Comparison of ENCODE assay signal across 8 cellular contexts in the genomic region with DNA sequence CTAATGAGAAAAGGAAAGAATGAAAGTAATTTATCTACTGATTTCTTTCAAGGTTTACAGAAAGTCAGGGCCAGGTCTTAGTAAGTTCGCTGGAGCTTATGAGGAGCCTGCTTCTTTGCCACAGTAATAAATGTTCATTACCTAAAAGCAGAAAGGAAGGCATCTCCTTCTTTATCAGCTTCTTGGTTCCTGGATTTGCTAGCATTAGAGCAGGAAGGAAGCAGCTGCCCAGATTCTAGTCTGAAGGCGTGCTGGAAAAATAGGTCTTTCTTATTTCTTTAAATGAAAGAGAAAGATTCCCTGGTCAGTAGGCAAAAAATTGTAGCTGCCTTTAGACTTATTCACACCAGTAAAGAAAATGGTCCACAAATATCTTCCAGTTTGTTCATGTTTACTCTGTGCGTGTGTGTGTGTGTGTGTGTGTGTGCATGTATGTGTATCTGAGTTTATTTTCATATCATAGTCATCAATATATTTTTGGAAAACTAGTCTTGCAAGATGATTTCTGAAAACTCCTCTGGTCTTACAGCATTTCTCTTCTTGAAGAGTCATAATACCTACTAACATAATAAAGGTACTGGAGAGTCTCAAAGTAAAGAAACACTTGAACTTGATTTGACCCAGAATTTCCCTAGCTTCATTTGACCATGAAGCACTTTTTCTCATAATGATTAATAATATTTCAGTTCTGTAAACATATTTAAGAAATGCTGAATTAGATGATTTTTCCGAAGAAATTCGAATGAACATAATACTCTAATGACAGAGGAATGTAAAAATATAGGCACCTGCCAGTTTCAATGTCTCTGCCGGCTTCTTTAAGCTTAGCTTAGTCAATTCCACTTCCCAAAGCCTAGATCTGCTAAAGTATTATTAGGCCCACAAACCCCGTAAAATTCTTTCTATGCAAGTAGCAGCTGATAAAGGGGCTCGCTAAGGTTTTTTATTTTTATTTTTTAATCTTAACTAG.
A peak's percentile ranks its signal among the peaks of the same experiment; 100 is the strongest.
DNase-seq lines count a peak whose midpoint lies in the region; ATAC-seq, FAIRE-seq and TF ChIP-seq lines count a peak whose summit lies in the region.

No MANE protein-coding gene starts in this region.

- no peak overlapping the region for H2AK9ac ChIP-seq in IMR-90 (replicated peaks; ENCODE audit: low read depth, low read length, poor library complexity)

- H3K14ac ChIP-seq in IMR-90 (replicated peaks; ENCODE audit: low read depth, low read length): peak overlapping the region; percentile 68; the same call in 1 of the 2 replicates

- in situ Hi-C loops in IMR-90 (cut with MboI; ENCODE audit: low sequenced_read_pairs): no loop called here

- H4K20me1 ChIP-seq in IMR-90 (ENCODE audit: insufficient read depth, low read length): no peaks in the 10 kb centered on the region

- POLR2A ChIA-PET in IMR-90 (lab: Charles Lee; ENCODE audit: unreplicated experiment): no interaction called here

- no peak for FAIRE-seq in urothelium cell line (lab: Jason Lieb, UNC)

- H3K27ac ChIP-seq in left ventricle myocardium inferior (replicated peaks) (peak overlapping the region; percentile 81), IMR-90 (ENCODE audit: insufficient read depth, low read length) (peak overlapping the region; percentile 95), uterus (peak overlapping the region; percentile 81 to 93)

- TF ChIP-seq POLR2A in IMR-90 (IDR thresholded peaks at IDR 0.05; ENCODE audit: low read depth, low read length): no peak
- TF ChIP-seq POLR2A in uterus (IDR thresholded peaks at IDR 0.05): no peak

- no TSS peak for BruUV-seq in IMR-90 (replicated peaks; lab: Mats Ljungman, UMichigan)

- peak overlapping the region; percentile 93 for H2BK5ac ChIP-seq in IMR-90 (ENCODE audit: low read depth, low read length, poor library complexity, severe bottlenecking)

- DNase-seq in left ventricle myocardium inferior (no peak), Right ventricle myocardium inferior (ENCODE audit: missing footprints) (no peak), IMR-90 (peak; percentile 58), fibroblast of the aortic adventitia (ENCODE audit: low read depth) (peak; percentile 45), uterus (no peak), urothelium cell line (ENCODE audit: low spot score) (no peak), Ammon's horn (ENCODE audit: low spot score) (no peak)
- DNase-seq in stimulated activated CD4-positive, alpha-beta T cell treated with anti-CD3 and anti-CD28 coated beads, Interleukin-4, amount 100 ng/mL, for 1 hour: no peak

- dilution Hi-C loops in IMR-90 (cut with HindIII; ENCODE audit: low sequenced_read_pairs, unreplicated experiment): no loop called here

- H3K4me3 ChIP-seq in left ventricle myocardium inferior: peak overlapping the region; percentile 37
- peak overlapping the region; percentile 14; the same call in 1 of the 2 replicates for H3K4me3 ChIP-seq in IMR-90 (ENCODE audit: insufficient read depth, low read depth, low read length)
- no peak overlapping the region for H3K4me3 ChIP-seq in fibroblast of the aortic adventitia (ENCODE audit: low read depth, low read length)
- H3K4me3 ChIP-seq in uterus: no peak overlapping the region

- peak overlapping the region; percentile 98 for H4K5ac ChIP-seq in IMR-90 (ENCODE audit: low read depth, low read length)

- peak overlapping the region; percentile 87 for H2BK20ac ChIP-seq in IMR-90 (ENCODE audit: low read depth, low read length)

- H3K9me1 ChIP-seq in IMR-90 (ENCODE audit: insufficient read depth, low read length): peaks cover 7% of the 10 kb centered on the region

- H3K79me1 ChIP-seq in IMR-90 (ENCODE audit: low read depth in 1 of 2, low read length in 2 of 2): peaks cover 0 to 16% of the 10 kb centered on the region in 2 experiments; a peak in 2 of 4 replicates

- H2AFZ ChIP-seq in IMR-90 (replicated peaks; ENCODE audit: low read length, poor library complexity): no peak overlapping the region

- intact Hi-C loops in left ventricle myocardium inferior (cut with micrococcal nuclease): no loop called here
- intact Hi-C loops in Right ventricle myocardium inferior (cut with DNase I): loop anchor here (5.0 kb wide), 1 partner anchor 332 kb away; the partner anchor contains the start of gene NFKBIZ
- intact Hi-C loops in IMR-90 (cut with micrococcal nuclease): loop anchor here (2.0 kb wide), 2 partner anchors 45 to 239 kb away; no protein-coding TSS in a partner anchor
- intact Hi-C loops in uterus (cut with DNase I; ENCODE audit: low total_unique reads): no loop called here

- H3K27me3 ChIP-seq in left ventricle myocardium inferior (ENCODE audit: low read depth): no peaks in the 10 kb centered on the region
- no peaks in the 10 kb centered on the region for H3K27me3 ChIP-seq in IMR-90 (ENCODE audit: control insufficient read depth, insufficient read depth, low read length)
- H3K27me3 ChIP-seq in uterus: no peaks in the 10 kb centered on the region

- no peak for TF ChIP-seq RAD21 in IMR-90 (IDR thresholded peaks at IDR 0.05; ENCODE audit: low read length)

- H3K56ac ChIP-seq in IMR-90 (ENCODE audit: extremely low read depth, insufficient read depth, low read length): peak overlapping the region; percentile 64

- H2BK120ac ChIP-seq in IMR-90 (ENCODE audit: low read depth, low read length): peak overlapping the region; percentile 88

- WGBS in IMR-90 (ENCODE audit: extremely low coverage in 2 of 2, insufficient read length in 1 of 2), 2 experiments: no CpG with 5 or more reads among the region's 8 CpGs

- H4K91ac ChIP-seq in IMR-90 (ENCODE audit: insufficient read depth, low read depth, low read length): peak overlapping the region; percentile 89

- H3K36me3 ChIP-seq in left ventricle myocardium inferior (no peaks in the 10 kb centered on the region), IMR-90 (ENCODE audit: control insufficient read depth, insufficient read depth, low read length) (no peaks in the 10 kb centered on the region), uterus (no peaks in the 10 kb centered on the region)

- peak overlapping the region; percentile 93 for H3K4me2 ChIP-seq in IMR-90 (ENCODE audit: low read depth, low read length)

- peak overlapping the region; percentile 52; the same call in 1 of the 2 replicates for H3K23ac ChIP-seq in IMR-90 (ENCODE audit: low read depth, low read length)

- H3K4ac ChIP-seq in IMR-90 (ENCODE audit: low read depth, low read length): peak overlapping the region; percentile 49

- H4K8ac ChIP-seq in IMR-90 (ENCODE audit: low read depth in 2 of 2, low read length in 2 of 2): peak overlapping the region; percentile 51 to 81

- H3K9me3 ChIP-seq in left ventricle myocardium inferior (replicated peaks) (no peaks in the 10 kb centered on the region), IMR-90 (ENCODE audit: control insufficient read depth, insufficient read depth, low read length) (no peaks in the 10 kb centered on the region), uterus (no peaks in the 10 kb centered on the region)

- H3K9ac ChIP-seq in IMR-90 (ENCODE audit: low read depth, low read length): peak overlapping the region; percentile 84

- peak overlapping the region; percentile 30; the same call in 1 of the 2 replicates for H2AK5ac ChIP-seq in IMR-90 (ENCODE audit: low read depth, low read length)

- H2BK15ac ChIP-seq in IMR-90 (ENCODE audit: low read depth, low read length): peak overlapping the region; percentile 75; the same call in 2 of the 3 replicates

- CTCF ChIA-PET in IMR-90 (lab: Yijun Ruan, JAX): interaction anchor here (1.0 to 2.0 kb wide), 2 partner anchors 46 to 50 kb away, joined by 5 to 7 read pairs; no protein-coding TSS in a partner anchor

- ATAC-seq in Right ventricle myocardium inferior (no peak), IMR-90 (ENCODE audit: low read depth) (no peak; the same call in 1 of the 2 replicates)

- peak overlapping the region; percentile 98 for H3K18ac ChIP-seq in IMR-90 (ENCODE audit: low read depth, low read length)

- TF ChIP-seq CTCF in left ventricle myocardium inferior (IDR thresholded peaks at IDR 0.05; ENCODE audit: borderline replicate concordance) (no peak), IMR-90 (conservative IDR thresholded peaks at IDR 0.05; ENCODE audit: low read depth, low read length) (no peak), fibroblast of the aortic adventitia (IDR thresholded peaks at IDR 0.05; ENCODE audit: insufficient read depth, low read length) (no peak), uterus (IDR thresholded peaks at IDR 0.05) (no peak)

- H3K4me1 ChIP-seq in left ventricle myocardium inferior (peaks cover 48% of the 10 kb centered on the region), IMR-90 (ENCODE audit: control insufficient read depth, insufficient read depth, low read length) (peaks cover 24% of the 10 kb centered on the region), uterus (peaks cover 8 to 20% of the 10 kb centered on the region in 2 donors)

TF ChIP-seq in IMR-90, 13 proteins besides CTCF, POLR2A, EP300 and RAD21 (continues in another document):
- TF ChIP-seq SMC3 (IDR thresholded peaks at IDR 0.05; ENCODE audit: low read depth, low read length) (no peak), MAZ (IDR thresholded peaks at IDR 0.05; ENCODE audit: borderline replicate concordance, low read depth, low read length) (no peak), NFE2L2 (IDR thresholded peaks at IDR 0.05; ENCODE audit: low read depth, low read length) (no peak), FOS (IDR thresholded peaks at IDR 0.05; ENCODE audit: low read depth, low read length) (no peak), MAFK (IDR thresholded peaks at IDR 0.05; ENCODE audit: low read depth, low read length) (no peak), RCOR1 (IDR thresholded peaks at IDR 0.05; ENCODE audit: insufficient replicate concordance, low read length) (no peak), BHLHE40 (IDR thresholded peaks at IDR 0.05; ENCODE audit: low read depth, low read length) (no peak), MXI1 (IDR thresholded peaks at IDR 0.05; ENCODE audit: borderline replicate concordance, low read depth, low read length) (no peak)
- TF ChIP-seq, protein P1, sequence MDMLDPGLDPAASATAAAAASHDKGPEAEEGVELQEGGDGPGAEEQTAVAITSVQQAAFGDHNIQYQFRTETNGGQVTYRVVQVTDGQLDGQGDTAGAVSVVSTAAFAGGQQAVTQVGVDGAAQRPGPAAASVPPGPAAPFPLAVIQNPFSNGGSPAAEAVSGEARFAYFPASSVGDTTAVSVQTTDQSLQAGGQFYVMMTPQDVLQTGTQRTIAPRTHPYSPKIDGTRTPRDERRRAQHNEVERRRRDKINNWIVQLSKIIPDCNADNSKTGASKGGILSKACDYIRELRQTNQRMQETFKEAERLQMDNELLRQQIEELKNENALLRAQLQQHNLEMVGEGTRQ (IDR thresholded peaks at IDR 0.05; ENCODE audit: low read depth, low read length): no peak
- TF ChIP-seq, protein P2, sequence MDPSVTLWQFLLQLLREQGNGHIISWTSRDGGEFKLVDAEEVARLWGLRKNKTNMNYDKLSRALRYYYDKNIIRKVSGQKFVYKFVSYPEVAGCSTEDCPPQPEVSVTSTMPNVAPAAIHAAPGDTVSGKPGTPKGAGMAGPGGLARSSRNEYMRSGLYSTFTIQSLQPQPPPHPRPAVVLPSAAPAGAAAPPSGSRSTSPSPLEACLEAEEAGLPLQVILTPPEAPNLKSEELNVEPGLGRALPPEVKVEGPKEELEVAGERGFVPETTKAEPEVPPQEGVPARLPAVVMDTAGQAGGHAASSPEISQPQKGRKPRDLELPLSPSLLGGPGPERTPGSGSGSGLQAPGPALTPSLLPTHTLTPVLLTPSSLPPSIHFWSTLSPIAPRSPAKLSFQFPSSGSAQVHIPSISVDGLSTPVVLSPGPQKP (IDR thresholded peaks at IDR 0.05; ENCODE audit: borderline replicate concordance, low read depth, low read length): no peak

Comparison
In these comparisons a context has a peak if more than half of its experiments do, and no peak if none do; other contexts are left out.
1. intact Hi-C loops: an anchor here in Right ventricle myocardium inferior (5.0 kb wide) and IMR-90 (2.0 kb wide); none called in left ventricle myocardium inferior and uterus.
2. DNase-seq: peak in IMR-90 (single experiment) and fibroblast of the aortic adventitia (single experiment); none in left ventricle myocardium inferior (single experiment), Right ventricle myocardium inferior (single experiment), uterus (0 of 2), stimulated activated CD4-positive, alpha-beta T cell treated with anti-CD3 and anti-CD28 coated beads, Interleukin-4, amount 100 ng/mL, for 1 hour (single experiment), urothelium cell line (single experiment) and Ammon's horn (single experiment).
3. H3K4me3 ChIP-seq: peak in left ventricle myocardium inferior (single experiment) and IMR-90 (single experiment); none in fibroblast of the aortic adventitia (single experiment) and uterus (0 of 2).
4. Peak in every context shown above with its lines, with median percentiles within 50 percentile points of each other: H3K27ac ChIP-seq.